In the genomic region with DNA sequence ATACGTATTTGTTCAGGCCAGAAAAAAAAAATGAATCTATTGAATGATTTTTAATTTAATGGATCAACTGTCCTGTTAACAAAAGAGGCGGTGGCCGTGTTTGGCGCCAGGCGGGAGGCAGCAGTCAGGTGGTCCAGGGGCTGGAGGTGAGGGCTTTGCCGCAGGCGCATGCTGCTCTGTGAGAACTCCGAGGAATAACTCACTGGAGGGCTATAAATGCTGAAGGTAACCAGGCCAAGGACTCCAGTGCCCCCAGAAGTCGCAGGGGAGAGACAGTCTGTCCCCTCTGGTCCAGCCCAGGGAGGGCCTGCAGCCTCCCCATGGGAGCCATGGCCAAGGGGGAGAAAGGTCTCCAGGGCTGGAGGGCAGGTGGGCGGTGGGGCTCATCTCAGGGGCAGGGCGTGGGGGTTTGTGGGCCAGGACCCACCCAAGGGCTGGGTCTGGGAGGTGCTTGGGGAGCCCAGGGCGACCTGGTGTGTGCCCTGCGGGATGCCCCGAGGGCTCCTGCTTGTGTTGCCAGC, we compare ENCODE assay signal across 1 cellular context.
TF ChIP-seq lines count a peak whose summit lies in the region.

No MANE protein-coding gene starts in this region.

TF ChIP-seq in HepG2, 621 proteins besides CTCF, POLR2A, EP300 and RAD21 (continued from another document):
- TF ChIP-seq NAIF1 (CRISPR knock-in tag; IDR thresholded peaks at IDR 0.05; ENCODE audit: borderline replicate concordance): no peak
- TF ChIP-seq HOXA5 (CRISPR knock-in tag; IDR thresholded peaks at IDR 0.05): 0 out of 2 replicates have a peak, but pooled peaks have one; percentile 20
- TF ChIP-seq ZNF749 (CRISPR knock-in tag; IDR thresholded peaks at IDR 0.05; ENCODE audit: borderline replicate concordance): 0 out of 2 replicates have a peak, but pooled peaks have one; percentile 3
- TF ChIP-seq, protein P1, sequence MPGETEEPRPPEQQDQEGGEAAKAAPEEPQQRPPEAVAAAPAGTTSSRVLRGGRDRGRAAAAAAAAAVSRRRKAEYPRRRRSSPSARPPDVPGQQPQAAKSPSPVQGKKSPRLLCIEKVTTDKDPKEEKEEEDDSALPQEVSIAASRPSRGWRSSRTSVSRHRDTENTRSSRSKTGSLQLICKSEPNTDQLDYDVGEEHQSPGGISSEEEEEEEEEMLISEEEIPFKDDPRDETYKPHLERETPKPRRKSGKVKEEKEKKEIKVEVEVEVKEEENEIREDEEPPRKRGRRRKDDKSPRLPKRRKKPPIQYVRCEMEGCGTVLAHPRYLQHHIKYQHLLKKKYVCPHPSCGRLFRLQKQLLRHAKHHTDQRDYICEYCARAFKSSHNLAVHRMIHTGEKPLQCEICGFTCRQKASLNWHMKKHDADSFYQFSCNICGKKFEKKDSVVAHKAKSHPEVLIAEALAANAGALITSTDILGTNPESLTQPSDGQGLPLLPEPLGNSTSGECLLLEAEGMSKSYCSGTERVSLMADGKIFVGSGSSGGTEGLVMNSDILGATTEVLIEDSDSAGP (CRISPR knock-in tag; IDR thresholded peaks at IDR 0.05; ENCODE audit: borderline replicate concordance): no peak; the same call in 1 of the 2 replicates
- TF ChIP-seq, protein P2, sequence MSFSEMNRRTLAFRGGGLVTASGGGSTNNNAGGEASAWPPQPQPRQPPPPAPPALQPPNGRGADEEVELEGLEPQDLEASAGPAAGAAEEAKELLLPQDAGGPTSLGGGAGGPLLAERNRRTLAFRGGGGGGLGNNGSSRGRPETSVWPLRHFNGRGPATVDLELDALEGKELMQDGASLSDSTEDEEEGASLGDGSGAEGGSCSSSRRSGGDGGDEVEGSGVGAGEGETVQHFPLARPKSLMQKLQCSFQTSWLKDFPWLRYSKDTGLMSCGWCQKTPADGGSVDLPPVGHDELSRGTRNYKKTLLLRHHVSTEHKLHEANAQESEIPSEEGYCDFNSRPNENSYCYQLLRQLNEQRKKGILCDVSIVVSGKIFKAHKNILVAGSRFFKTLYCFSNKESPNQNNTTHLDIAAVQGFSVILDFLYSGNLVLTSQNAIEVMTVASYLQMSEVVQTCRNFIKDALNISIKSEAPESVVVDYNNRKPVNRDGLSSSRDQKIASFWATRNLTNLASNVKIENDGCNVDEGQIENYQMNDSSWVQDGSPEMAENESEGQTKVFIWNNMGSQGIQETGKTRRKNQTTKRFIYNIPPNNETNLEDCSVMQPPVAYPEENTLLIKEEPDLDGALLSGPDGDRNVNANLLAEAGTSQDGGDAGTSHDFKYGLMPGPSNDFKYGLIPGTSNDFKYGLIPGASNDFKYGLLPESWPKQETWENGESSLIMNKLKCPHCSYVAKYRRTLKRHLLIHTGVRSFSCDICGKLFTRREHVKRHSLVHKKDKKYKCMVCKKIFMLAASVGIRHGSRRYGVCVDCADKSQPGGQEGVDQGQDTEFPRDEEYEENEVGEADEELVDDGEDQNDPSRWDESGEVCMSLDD (CRISPR knock-in tag; IDR thresholded peaks at IDR 0.05; ENCODE audit: borderline replicate concordance): 0 out of 2 replicates have a peak, but pooled peaks have one; percentile 50
- TF ChIP-seq, protein P3, sequence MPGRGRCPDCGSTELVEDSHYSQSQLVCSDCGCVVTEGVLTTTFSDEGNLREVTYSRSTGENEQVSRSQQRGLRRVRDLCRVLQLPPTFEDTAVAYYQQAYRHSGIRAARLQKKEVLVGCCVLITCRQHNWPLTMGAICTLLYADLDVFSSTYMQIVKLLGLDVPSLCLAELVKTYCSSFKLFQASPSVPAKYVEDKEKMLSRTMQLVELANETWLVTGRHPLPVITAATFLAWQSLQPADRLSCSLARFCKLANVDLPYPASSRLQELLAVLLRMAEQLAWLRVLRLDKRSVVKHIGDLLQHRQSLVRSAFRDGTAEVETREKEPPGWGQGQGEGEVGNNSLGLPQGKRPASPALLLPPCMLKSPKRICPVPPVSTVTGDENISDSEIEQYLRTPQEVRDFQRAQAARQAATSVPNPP (CRISPR knock-in tag; IDR thresholded peaks at IDR 0.05): no peak
- TF ChIP-seq CCDC6 (CRISPR knock-in tag; IDR thresholded peaks at IDR 0.05): no peak
- TF ChIP-seq TBP (CRISPR knock-in tag; IDR thresholded peaks at IDR 0.05): no peak
- 0 out of 2 replicates have a peak, but pooled peaks have one; percentile 38 for TF ChIP-seq ARNT2 (CRISPR knock-in tag; IDR thresholded peaks at IDR 0.05; ENCODE audit: low read depth)
- TF ChIP-seq, protein P4, sequence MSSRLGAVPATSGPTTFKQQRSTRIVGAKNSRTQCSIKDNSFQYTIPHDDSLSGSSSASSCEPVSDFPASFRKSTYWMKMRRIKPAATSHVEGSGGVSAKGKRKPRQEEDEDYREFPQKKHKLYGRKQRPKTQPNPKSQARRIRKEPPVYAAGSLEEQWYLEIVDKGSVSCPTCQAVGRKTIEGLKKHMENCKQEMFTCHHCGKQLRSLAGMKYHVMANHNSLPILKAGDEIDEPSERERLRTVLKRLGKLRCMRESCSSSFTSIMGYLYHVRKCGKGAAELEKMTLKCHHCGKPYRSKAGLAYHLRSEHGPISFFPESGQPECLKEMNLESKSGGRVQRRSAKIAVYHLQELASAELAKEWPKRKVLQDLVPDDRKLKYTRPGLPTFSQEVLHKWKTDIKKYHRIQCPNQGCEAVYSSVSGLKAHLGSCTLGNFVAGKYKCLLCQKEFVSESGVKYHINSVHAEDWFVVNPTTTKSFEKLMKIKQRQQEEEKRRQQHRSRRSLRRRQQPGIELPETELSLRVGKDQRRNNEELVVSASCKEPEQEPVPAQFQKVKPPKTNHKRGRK (CRISPR knock-in tag; IDR thresholded peaks at IDR 0.05): no peak
- 0 out of 2 replicates have a peak, but pooled peaks have one; percentile 43 for TF ChIP-seq ZFP90 (CRISPR knock-in tag; IDR thresholded peaks at IDR 0.05; ENCODE audit: borderline replicate concordance)
- TF ChIP-seq HOXA3 (CRISPR knock-in tag; IDR thresholded peaks at IDR 0.05): 0 out of 2 replicates have a peak, but pooled peaks have one; percentile 10
- peak; percentile 36; the same call in 1 of the 2 replicates for TF ChIP-seq ZBTB7B (CRISPR knock-in tag; IDR thresholded peaks at IDR 0.05)
- 0 out of 2 replicates have a peak, but pooled peaks have one; percentile 0 for TF ChIP-seq ATF7-NPFF (CRISPR knock-in tag; IDR thresholded peaks at IDR 0.05; ENCODE audit: low read depth)
- no peak for TF ChIP-seq WIZ (CRISPR knock-in tag; IDR thresholded peaks at IDR 0.05)
- TF ChIP-seq BRD4 (CRISPR knock-in tag; IDR thresholded peaks at IDR 0.05): 0 out of 2 replicates have a peak, but pooled peaks have one; percentile 18
- TF ChIP-seq RARA (CRISPR knock-in tag; IDR thresholded peaks at IDR 0.05): 0 out of 2 replicates have a peak, but pooled peaks have one; percentile 1
- TF ChIP-seq FIP1L1 (IDR thresholded peaks at IDR 0.05; ENCODE audit: borderline replicate concordance, insufficient read depth, low read depth, low read length): no peak
- TF ChIP-seq ZBTB20 (CRISPR knock-in tag; IDR thresholded peaks at IDR 0.05; ENCODE audit: borderline replicate concordance, low read depth): 0 out of 2 replicates have a peak, but pooled peaks have one; percentile 16
- peak; percentile 13; the same call in 1 of the 2 replicates for TF ChIP-seq HIVEP1 (CRISPR knock-in tag; IDR thresholded peaks at IDR 0.05)
- TF ChIP-seq, protein P5, sequence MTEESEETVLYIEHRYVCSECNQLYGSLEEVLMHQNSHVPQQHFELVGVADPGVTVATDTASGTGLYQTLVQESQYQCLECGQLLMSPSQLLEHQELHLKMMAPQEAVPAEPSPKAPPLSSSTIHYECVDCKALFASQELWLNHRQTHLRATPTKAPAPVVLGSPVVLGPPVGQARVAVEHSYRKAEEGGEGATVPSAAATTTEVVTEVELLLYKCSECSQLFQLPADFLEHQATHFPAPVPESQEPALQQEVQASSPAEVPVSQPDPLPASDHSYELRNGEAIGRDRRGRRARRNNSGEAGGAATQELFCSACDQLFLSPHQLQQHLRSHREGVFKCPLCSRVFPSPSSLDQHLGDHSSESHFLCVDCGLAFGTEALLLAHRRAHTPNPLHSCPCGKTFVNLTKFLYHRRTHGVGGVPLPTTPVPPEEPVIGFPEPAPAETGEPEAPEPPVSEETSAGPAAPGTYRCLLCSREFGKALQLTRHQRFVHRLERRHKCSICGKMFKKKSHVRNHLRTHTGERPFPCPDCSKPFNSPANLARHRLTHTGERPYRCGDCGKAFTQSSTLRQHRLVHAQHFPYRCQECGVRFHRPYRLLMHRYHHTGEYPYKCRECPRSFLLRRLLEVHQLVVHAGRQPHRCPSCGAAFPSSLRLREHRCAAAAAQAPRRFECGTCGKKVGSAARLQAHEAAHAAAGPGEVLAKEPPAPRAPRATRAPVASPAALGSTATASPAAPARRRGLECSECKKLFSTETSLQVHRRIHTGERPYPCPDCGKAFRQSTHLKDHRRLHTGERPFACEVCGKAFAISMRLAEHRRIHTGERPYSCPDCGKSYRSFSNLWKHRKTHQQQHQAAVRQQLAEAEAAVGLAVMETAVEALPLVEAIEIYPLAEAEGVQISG (CRISPR knock-in tag; IDR thresholded peaks at IDR 0.05): 0 out of 2 replicates have a peak, but pooled peaks have one; percentile 12
- peak; percentile 77; the same call in 1 of the 2 replicates for TF ChIP-seq CBX2 (IDR thresholded peaks at IDR 0.05; ENCODE audit: low read depth, low read length)
- TF ChIP-seq CBX2 (CRISPR knock-in tag; IDR thresholded peaks at IDR 0.05; ENCODE audit: low read depth): no peak
